Comparison of ENCODE assay signal across 8 cellular contexts in genomic region chr11:45899448-45900174, GRCh38. TPM values are rescaled to one million over a fixed set of nuclear protein-coding genes. Genes with fewer than 3 reads are reported as not detected.
DNase-seq lines count a peak whose midpoint lies in the region; ATAC-seq and TF ChIP-seq lines count a peak whose summit lies in the region.

No MANE protein-coding gene starts in this region.

- CTCF ChIA-PET in AG04449 (lab: Yijun Ruan, JAX) = interaction anchor here (1.4 to 4.2 kb wide), 3 partner anchors 20 to 56 kb away, joined by 4 to 19 read pairs (median 6); no protein-coding TSS in a partner anchor
- CTCF ChIA-PET in activated naive CD4-positive, alpha-beta T cell treated with anti-CD3 and anti-CD28 coated beads for 36 hours (lab: Charles Lee) = no interaction called here

- peak; percentile 16 for DNase-seq in AG04449 (ENCODE audit: low read depth, low spot score)
- DNase-seq in GM19240 (ENCODE audit: insufficient read length, low spot score) = peak; percentile 68
- peak; percentile 57 for DNase-seq in RPMI8226
- DNase-seq in activated naive CD4-positive, alpha-beta T cell treated with anti-CD3 and anti-CD28 coated beads for 36 hours = peak; percentile 66
- peak; percentile 25 for DNase-seq in foreskin melanocyte
- DNase-seq in nephron progenitor cell = peak; percentile 92
- peak; percentile 73 to 81 for DNase-seq in stimulated activated naive CD8-positive, alpha-beta T cell treated with anti-CD3 and anti-CD28 coated beads, Interleukin-15, amount 100 ng/mL, for 72 hours

- no peak for TF ChIP-seq EP300 in Ishikawa (IDR thresholded peaks at IDR 0.05; ENCODE audit: borderline replicate concordance)

- intact Hi-C loops in activated naive CD4-positive, alpha-beta T cell treated with anti-CD3 and anti-CD28 coated beads for 36 hours (cut with micrococcal nuclease) = loop anchor here (1.0 kb wide), 1 partner anchor 14 kb away; the partner anchor contains the start of gene MAPK8IP1

- no peaks in the 10 kb centered on the region for H3K9me3 Mint-ChIP-seq in activated naive CD4-positive, alpha-beta T cell treated with anti-CD3 and anti-CD28 coated beads for 36 hours
- H3K9me3 Mint-ChIP-seq in nephron progenitor cell = no peaks in the 10 kb centered on the region
- H3K9me3 Mint-ChIP-seq in stimulated activated naive CD8-positive, alpha-beta T cell treated with anti-CD3 and anti-CD28 coated beads, Interleukin-15, amount 100 ng/mL, for 72 hours = no peaks in the 10 kb centered on the region

- TF ChIP-seq CTCF in AG04449 (IDR thresholded peaks at IDR 0.05; ENCODE audit: insufficient read depth, low read length, missing control alignments) (no peak), nephron progenitor cell (IDR thresholded peaks at IDR 0.05) (no peak)

- ATAC-seq in stimulated activated naive CD8-positive, alpha-beta T cell treated with anti-CD3 and anti-CD28 coated beads, Interleukin-15, amount 100 ng/mL, for 72 hours = peak; percentile 81

- peaks cover 34% of the 10 kb centered on the region for H3K27me3 Mint-ChIP-seq in activated naive CD4-positive, alpha-beta T cell treated with anti-CD3 and anti-CD28 coated beads for 36 hours (ENCODE audit: low read depth)
- peaks cover 7% of the 10 kb centered on the region for H3K27me3 Mint-ChIP-seq in nephron progenitor cell (ENCODE audit: low read depth, poor library complexity)
- peaks cover 62% of the 10 kb centered on the region for H3K27me3 Mint-ChIP-seq in stimulated activated naive CD8-positive, alpha-beta T cell treated with anti-CD3 and anti-CD28 coated beads, Interleukin-15, amount 100 ng/mL, for 72 hours

- POLR2A ChIA-PET in AG04449 (lab: Yijun Ruan, JAX) = interaction anchor here (1.4 kb wide), 1 partner anchor 18 kb away, joined by 3 read pairs; the partner anchor contains the start of gene PEX16

- peak overlapping the region; percentile 39 for H3K4me3 Mint-ChIP-seq in activated naive CD4-positive, alpha-beta T cell treated with anti-CD3 and anti-CD28 coated beads for 36 hours
- H3K4me3 Mint-ChIP-seq in nephron progenitor cell = peak overlapping the region; percentile 78
- H3K4me3 Mint-ChIP-seq in stimulated activated naive CD8-positive, alpha-beta T cell treated with anti-CD3 and anti-CD28 coated beads, Interleukin-15, amount 100 ng/mL, for 72 hours = peak overlapping the region; percentile 72 to 79

- peaks cover 2% of the 10 kb centered on the region for H3K4me1 Mint-ChIP-seq in activated naive CD4-positive, alpha-beta T cell treated with anti-CD3 and anti-CD28 coated beads for 36 hours (ENCODE audit: low read depth)
- H3K4me1 Mint-ChIP-seq in nephron progenitor cell = peaks cover 62% of the 10 kb centered on the region
- H3K4me1 Mint-ChIP-seq in stimulated activated naive CD8-positive, alpha-beta T cell treated with anti-CD3 and anti-CD28 coated beads, Interleukin-15, amount 100 ng/mL, for 72 hours = peaks cover 23% of the 10 kb centered on the region

- no peak overlapping the region for H3K27ac Mint-ChIP-seq in activated naive CD4-positive, alpha-beta T cell treated with anti-CD3 and anti-CD28 coated beads for 36 hours
- peak overlapping the region; percentile 98 for H3K27ac Mint-ChIP-seq in nephron progenitor cell
- peak overlapping the region in 1 of 2 donors; percentile 61 for H3K27ac Mint-ChIP-seq in stimulated activated naive CD8-positive, alpha-beta T cell treated with anti-CD3 and anti-CD28 coated beads, Interleukin-15, amount 100 ng/mL, for 72 hours

- H3K4me3 ChIP-seq in AG04449 (ENCODE audit: low read depth, low read length) = peak overlapping the region; percentile 60

- no peaks in the 10 kb centered on the region for H3K36me3 Mint-ChIP-seq in activated naive CD4-positive, alpha-beta T cell treated with anti-CD3 and anti-CD28 coated beads for 36 hours (ENCODE audit: low read depth)
- H3K36me3 Mint-ChIP-seq in nephron progenitor cell (ENCODE audit: low read depth) = no peaks in the 10 kb centered on the region

- no peak for TF ChIP-seq RAD21 in Ishikawa (IDR thresholded peaks at IDR 0.05; ENCODE audit: low read depth)

TF ChIP-seq in Ishikawa, 13 proteins besides CTCF, POLR2A, EP300 and RAD21:
- 0 out of 2 replicates have a peak, but pooled peaks have one; percentile 44 for TF ChIP-seq FOXM1 (IDR thresholded peaks at IDR 0.05; ENCODE audit: borderline replicate concordance, low read depth)
- TF ChIP-seq CREB1 (IDR thresholded peaks at IDR 0.05; ENCODE audit: low read depth) = peak; percentile 75; the same call in 1 of the 2 replicates
- peak; percentile 86 for TF ChIP-seq REST (IDR thresholded peaks at IDR 0.05; ENCODE audit: low read depth)
- no peak for TF ChIP-seq USF1 (IDR thresholded peaks at IDR 0.05)
- TF ChIP-seq TEAD4 (IDR thresholded peaks at IDR 0.05) = no peak
- no peak; the same call in none of the 2 replicates for TF ChIP-seq ZBTB7A (IDR thresholded peaks at IDR 0.05; ENCODE audit: low read depth)
- peak; percentile 27; the same call in 1 of the 2 replicates for TF ChIP-seq TCF12 (IDR thresholded peaks at IDR 0.05; ENCODE audit: low read depth)
- no peak for TF ChIP-seq CEBPB (IDR thresholded peaks at IDR 0.05)
- TF ChIP-seq EGR1 (IDR thresholded peaks at IDR 0.05) = 0 out of 2 replicates have a peak, but pooled peaks have one; percentile 7
- no peak for TF ChIP-seq NFIC (IDR thresholded peaks at IDR 0.05)
- TF ChIP-seq MAX (IDR thresholded peaks at IDR 0.05) = peak; percentile 54; the same call in 1 of the 2 replicates
- TF ChIP-seq YY1 (IDR thresholded peaks at IDR 0.05; ENCODE audit: low read depth) = no peak
- peak; percentile 25; the same call in 1 of the 2 replicates for TF ChIP-seq TAF1 (IDR thresholded peaks at IDR 0.05; ENCODE audit: low read depth)

RNA-seq across cellular contexts. Expression of gene FREY1, which starts 7.5 kb away (rescaled TPM):
- under 1 TPM; 0.32 to 0.76 TPM for total RNA-seq in activated naive CD4-positive, alpha-beta T cell treated with anti-CD3 and anti-CD28 coated beads for 36 hours

RNA-seq across cellular contexts. Expression of gene MAPK8IP1, which starts 14.2 kb away (rescaled TPM):
- under 1 TPM; 0.22 to 0.57 TPM for total RNA-seq in activated naive CD4-positive, alpha-beta T cell treated with anti-CD3 and anti-CD28 coated beads for 36 hours

RNA-seq across cellular contexts. Expression of gene PEX16, which starts 18.1 kb away (rescaled TPM):
- 10 to 100 TPM; 28.6 to 32.5 TPM for total RNA-seq in activated naive CD4-positive, alpha-beta T cell treated with anti-CD3 and anti-CD28 coated beads for 36 hours

RNA-seq across cellular contexts. Expression of gene LARGE2, which starts 22.8 kb away (rescaled TPM):
- total RNA-seq in activated naive CD4-positive, alpha-beta T cell treated with anti-CD3 and anti-CD28 coated beads for 36 hours = under 1 TPM; 0.48 to 0.52 TPM

RNA-seq across cellular contexts. Expression of gene CRY2, which starts 52.3 kb away (rescaled TPM):
- 10 to 100 TPM; 13.9 to 16.2 TPM for total RNA-seq in activated naive CD4-positive, alpha-beta T cell treated with anti-CD3 and anti-CD28 coated beads for 36 hours

Comparison
In these comparisons a context has a peak if more than half of its experiments do, and no peak if none do; other contexts are left out.
1. Peak in every context shown above with its lines: DNase-seq, ATAC-seq and H3K4me3 ChIP-seq.
2. DNase-seq: peak in every context shown above with its lines; median percentile 92 in nephron progenitor cell; 77 in stimulated activated naive CD8-positive, alpha-beta T cell treated with anti-CD3 and anti-CD28 coated beads, Interleukin-15, amount 100 ng/mL, for 72 hours; 68 in GM19240; 66 in activated naive CD4-positive, alpha-beta T cell treated with anti-CD3 and anti-CD28 coated beads for 36 hours; 57 in RPMI8226; 25 in foreskin melanocyte; 16 in AG04449.